ENCODE assay signal across 17 cellular contexts in the genomic region with DNA sequence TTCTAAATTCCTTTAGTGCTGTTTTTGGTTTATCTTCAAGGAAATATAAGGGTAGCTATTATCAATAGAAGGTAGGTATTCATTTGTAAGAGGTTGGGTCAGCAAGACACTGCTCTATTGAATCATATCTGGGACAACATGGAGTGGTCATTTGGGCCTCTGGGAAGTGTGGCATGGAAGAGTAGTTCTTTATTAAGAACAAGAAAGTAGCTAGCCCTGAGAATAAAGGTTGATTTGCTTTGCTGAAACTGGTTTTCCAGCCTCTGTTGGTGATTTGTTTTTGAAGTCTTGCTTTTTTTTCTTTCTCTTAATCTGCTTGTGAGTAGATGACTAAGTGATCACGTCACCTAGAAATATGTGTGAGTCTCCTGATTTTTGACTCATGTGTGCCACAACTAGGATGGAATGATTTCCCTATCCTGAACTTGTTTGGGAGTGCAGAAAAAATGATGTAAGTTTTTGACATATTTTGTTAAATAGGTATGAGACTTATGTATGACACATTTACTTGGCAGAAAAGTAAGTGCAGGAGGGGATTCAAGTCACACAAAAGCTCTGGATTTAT.
A peak's percentile ranks its signal among the peaks of the same experiment; 100 is the strongest.
DNase-seq lines count a peak whose midpoint lies in the region; ATAC-seq and TF ChIP-seq lines count a peak whose summit lies in the region.
"Had no signal": no experiment of that assay in that cellular context is flagged by ENCODE, and none has a peak within 500 bp of the region (broad histone marks: within the 10 kb centered on the region; RNA-seq: fewer than 3 reads in every experiment).

No MANE protein-coding gene starts in this region.

- no peak for TF ChIP-seq EP300 in Ishikawa (IDR thresholded peaks at IDR 0.05; ENCODE audit: borderline replicate concordance)

- no peak overlapping the region for H3K23ac ChIP-seq in mesenchymal stem cell (ENCODE audit: low read length in 2 of 2)

- no peaks in the 10 kb centered on the region for H3K4me1 ChIP-seq in mesenchymal stem cell (ENCODE audit: control insufficient read depth, insufficient read depth, low read depth, low read length)
- H3K4me1 ChIP-seq: spleen had no signal

- H2AFZ ChIP-seq in mesenchymal stem cell (ENCODE audit: low read depth, low read length) = no peak overlapping the region

- H3K36me3 Mint-ChIP-seq in chondrocyte (ENCODE audit: low read depth) = no peaks in the 10 kb centered on the region
- H3K36me3 Mint-ChIP-seq: activated naive CD4-positive, alpha-beta T cell treated with anti-CD3 and anti-CD28 coated beads, Interleukin-2, amount 50 U/mL, for 72 hours; CD4-positive, CD25-positive, alpha-beta regulatory T cell had no signal

- H3K4me1 Mint-ChIP-seq in chondrocyte (ENCODE audit: low read depth) = peaks cover 14% of the 10 kb centered on the region
- H3K4me1 Mint-ChIP-seq: CD4-positive, CD25-positive, alpha-beta regulatory T cell; natural killer cell had no signal

- H3K27ac ChIP-seq in mesenchymal stem cell (ENCODE audit: low read length, poor library complexity, severe bottlenecking) = peak overlapping the region; percentile 63
- H3K27ac ChIP-seq: spleen had no signal

- ATAC-seq in GM21529 (IDR thresholded peaks at IDR 0.05; ENCODE audit: unreplicated experiment) = no peak
- ATAC-seq: activated naive CD4-positive, alpha-beta T cell treated with anti-CD3 and anti-CD28 coated beads, Interleukin-2, amount 50 U/mL, for 72 hours; natural killer cell had no signal

- H4K91ac ChIP-seq in mesenchymal stem cell (ENCODE audit: low read length) = no peak overlapping the region

- no peaks in the 10 kb centered on the region for H3K36me3 ChIP-seq in mesenchymal stem cell (ENCODE audit: control insufficient read depth in 1 of 2, insufficient read depth in 2 of 2, low read depth in 1 of 2, low read length in 2 of 2)
- H3K36me3 ChIP-seq: spleen had no signal

- no peak for TF ChIP-seq RAD21 in Ishikawa (IDR thresholded peaks at IDR 0.05; ENCODE audit: low read depth)

- no peak overlapping the region for H2BK5ac ChIP-seq in mesenchymal stem cell (ENCODE audit: low read depth, low read length, poor library complexity, severe bottlenecking)

- peak overlapping the region; percentile 84 for H3K27ac Mint-ChIP-seq in chondrocyte (ENCODE audit: unreplicated experiment)
- H3K27ac Mint-ChIP-seq: activated naive CD4-positive, alpha-beta T cell treated with anti-CD3 and anti-CD28 coated beads, Interleukin-2, amount 50 U/mL, for 72 hours; CD4-positive, CD25-positive, alpha-beta regulatory T cell; natural killer cell had no signal

- no peak overlapping the region for H3K4me2 ChIP-seq in mesenchymal stem cell (ENCODE audit: low read length, poor library complexity, severe bottlenecking)

- H3K4me3 Mint-ChIP-seq in chondrocyte (ENCODE audit: unreplicated experiment) = no peak overlapping the region
- H3K4me3 Mint-ChIP-seq: CD4-positive, CD25-positive, alpha-beta regulatory T cell; natural killer cell had no signal

- no peak overlapping the region for H2AK5ac ChIP-seq in mesenchymal stem cell (ENCODE audit: low read length, severe bottlenecking)

- no peak overlapping the region for H4K8ac ChIP-seq in mesenchymal stem cell (ENCODE audit: low read length)

- H3K9me3 ChIP-seq in mesenchymal stem cell (ENCODE audit: control insufficient read depth, low read length) = no peaks in the 10 kb centered on the region

- H3K4me3 ChIP-seq in AG10803 (ENCODE audit: low read length) (no peak overlapping the region), mesenchymal stem cell (ENCODE audit: insufficient read depth in 1 of 2, low read depth in 1 of 2, low read length in 2 of 2) (no peak overlapping the region)
- H3K4me3 ChIP-seq: spleen had no signal

- 71% methylated on average over 1 of the region's 1 CpG for WGBS in mesenchymal stem cell

- peaks cover 8% of the 10 kb centered on the region for H3K9me3 Mint-ChIP-seq in chondrocyte (ENCODE audit: low read depth)
- H3K9me3 Mint-ChIP-seq: activated naive CD4-positive, alpha-beta T cell treated with anti-CD3 and anti-CD28 coated beads, Interleukin-2, amount 50 U/mL, for 72 hours had no signal

- no peak overlapping the region for H3K4ac ChIP-seq in mesenchymal stem cell (ENCODE audit: low read depth in 1 of 2, low read length in 2 of 2)

- no peak overlapping the region for H2BK12ac ChIP-seq in mesenchymal stem cell (ENCODE audit: low read length in 2 of 2)

- H3K27me3 ChIP-seq in mesenchymal stem cell (ENCODE audit: control insufficient read depth in 1 of 2, insufficient read depth in 1 of 2, low read length in 2 of 2) = no peaks in the 10 kb centered on the region
- H3K27me3 ChIP-seq: spleen had no signal

- no peak overlapping the region for H3K18ac ChIP-seq in mesenchymal stem cell (ENCODE audit: low read depth in 1 of 2, low read length in 2 of 2)

- no peak overlapping the region for H2BK120ac ChIP-seq in mesenchymal stem cell (ENCODE audit: low read depth, low read length)

- no peak overlapping the region for H2BK15ac ChIP-seq in mesenchymal stem cell (ENCODE audit: low read depth, poor library complexity, severe bottlenecking)

- DNase-seq in AG10803 (ENCODE audit: low read depth) (peak; percentile 94), chondrocyte (ENCODE audit: low spot score) (no peak), mesenchymal stem cell (peak; percentile 44), NCI-H2171 (lab: John Stamatoyannopoulos, UW) (no peak), DMS53 treated with DMSO at 0.1 percent for 48 hours (lab: John Stamatoyannopoulos, UW; ENCODE audit: unreplicated experiment) (no peak), mesenteric fat pad (ENCODE audit: low spot score) (no peak)
- DNase-seq: activated CD8-positive, alpha-beta memory T cell treated with anti-CD3 and anti-CD28 coated beads for 24 hours; CD4-positive, CD25-positive, alpha-beta regulatory T cell; effector memory CD4-positive, alpha-beta T cell; KG1; natural killer cell; NCI-H187 treated with DMSO at 0.1 percent for 48 hours; OCI-M1; spleen had no signal

- TF ChIP-seq CTCF in AG10803 (conservative IDR thresholded peaks at IDR 0.05; ENCODE audit: low read length) = no peak
- TF ChIP-seq CTCF in chondrocyte (IDR thresholded peaks at IDR 0.05) = no peak

- no peak overlapping the region for H3K14ac ChIP-seq in mesenchymal stem cell (ENCODE audit: low read length in 2 of 2)

- H3K27me3 Mint-ChIP-seq in chondrocyte (ENCODE audit: low read depth) = peaks cover 2% of the 10 kb centered on the region
- H3K27me3 Mint-ChIP-seq: CD4-positive, CD25-positive, alpha-beta regulatory T cell had no signal

- no peaks in the 10 kb centered on the region for H3K79me1 ChIP-seq in mesenchymal stem cell (replicated peaks; ENCODE audit: low read length, poor library complexity, severe bottlenecking)

- H3K9ac ChIP-seq in mesenchymal stem cell (ENCODE audit: low read length) = peak overlapping the region; percentile 84

TF ChIP-seq in Ishikawa, 13 proteins besides CTCF, POLR2A, EP300 and RAD21:
- TF ChIP-seq, protein P1, sequence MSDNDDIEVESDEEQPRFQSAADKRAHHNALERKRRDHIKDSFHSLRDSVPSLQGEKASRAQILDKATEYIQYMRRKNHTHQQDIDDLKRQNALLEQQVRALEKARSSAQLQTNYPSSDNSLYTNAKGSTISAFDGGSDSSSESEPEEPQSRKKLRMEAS (IDR thresholded peaks at IDR 0.05) = no peak
- TF ChIP-seq CEBPB (IDR thresholded peaks at IDR 0.05) (no peak), TCF12 (IDR thresholded peaks at IDR 0.05; ENCODE audit: low read depth) (0 out of 2 replicates have a peak, but pooled peaks have one; percentile 36), TEAD4 (IDR thresholded peaks at IDR 0.05) (peak; percentile 57; the same call in 1 of the 2 replicates)

Comparison
In these comparisons a context has a peak if more than half of its experiments do, and no peak if none do; other contexts are left out.
1. DNase-seq: peak in AG10803 (single experiment) and mesenchymal stem cell (single experiment); none in chondrocyte (single experiment), NCI-H2171 (single experiment), DMS53 treated with DMSO at 0.1 percent for 48 hours (single experiment) and mesenteric fat pad (single experiment).